In genomic region chr5:172683264-172683663, GRCh38 we compare ENCODE assay signal across 11 cellular contexts. TPM values are rescaled to one million over a fixed set of nuclear protein-coding genes. Genes with fewer than 3 reads are reported as not detected.
DNase-seq lines count a peak whose midpoint lies in the region; ATAC-seq and TF ChIP-seq lines count a peak whose summit lies in the region.
"Had no signal": no experiment of that assay in that cellular context is flagged by ENCODE, and none has a peak within 500 bp of the region (broad histone marks: within the 10 kb centered on the region; RNA-seq: fewer than 3 reads in every experiment).

No MANE protein-coding gene starts in this region.

- no peak overlapping the region for H3K27ac Mint-ChIP-seq in activated B cell treated with CpG ODN at 0.5 μM for 24 hours
- H3K27ac Mint-ChIP-seq in stimulated activated effector memory CD8-positive, alpha-beta T cell treated with anti-CD3 and anti-CD28 coated beads, Interleukin-12 subunit alpha, Interleukin-12 subunit beta, amount 100 ng/mL, for 72 hours: peak overlapping the region; percentile 29

- H3K9me3 Mint-ChIP-seq in activated B cell treated with CpG ODN at 0.5 μM for 24 hours: no peaks in the 10 kb centered on the region
- H3K9me3 Mint-ChIP-seq in stimulated activated effector memory CD8-positive, alpha-beta T cell treated with anti-CD3 and anti-CD28 coated beads, Interleukin-12 subunit alpha, Interleukin-12 subunit beta, amount 100 ng/mL, for 72 hours: no peaks in the 10 kb centered on the region

- no peak for TF ChIP-seq CTCF in activated B cell treated with CpG ODN at 0.5 μM for 24 hours (IDR thresholded peaks at IDR 0.05)

- ATAC-seq in activated B cell treated with CpG ODN at 0.5 μM for 24 hours (ENCODE audit: low read depth): no peak
- ATAC-seq in stimulated activated effector memory CD8-positive, alpha-beta T cell treated with anti-CD3 and anti-CD28 coated beads, Interleukin-12 subunit alpha, Interleukin-12 subunit beta, amount 100 ng/mL, for 72 hours: no peak

- H3K36me3 Mint-ChIP-seq in activated B cell treated with CpG ODN at 0.5 μM for 24 hours (ENCODE audit: low read depth): no peaks in the 10 kb centered on the region
- H3K36me3 Mint-ChIP-seq in stimulated activated effector memory CD8-positive, alpha-beta T cell treated with anti-CD3 and anti-CD28 coated beads, Interleukin-12 subunit alpha, Interleukin-12 subunit beta, amount 100 ng/mL, for 72 hours: no peaks in the 10 kb centered on the region

- CTCF ChIA-PET in activated B cell treated with CpG ODN at 0.5 μM for 24 hours (lab: Charles Lee): no interaction called here

- intact Hi-C loops in activated B cell treated with CpG ODN at 0.5 μM for 24 hours (cut with micrococcal nuclease): loop anchor here (5.0 kb wide), 1 partner anchor 1204 kb away; the partner anchor contains the start of gene CPEB4

- no peaks in the 10 kb centered on the region for H3K36me3 ChIP-seq in ES-I3 (ENCODE audit: insufficient read depth, low read length)

- DNase-seq in activated B cell treated with CpG ODN at 0.5 μM for 24 hours (no peak), iPS-NIHi11 (ENCODE audit: low spot score) (peak; percentile 67), cerebellum (ENCODE audit: low spot score) (no peak), SIG-M5 (lab: John Stamatoyannopoulos, UW) (no peak)
- DNase-seq in stimulated activated effector memory CD8-positive, alpha-beta T cell treated with anti-CD3 and anti-CD28 coated beads, Interleukin-12 subunit alpha, Interleukin-12 subunit beta, amount 100 ng/mL, for 72 hours (ENCODE audit: low spot score in 2 of 2): no peak
- no peak for DNase-seq in stimulated activated CD4-positive, alpha-beta T cell treated with anti-CD3 and anti-CD28 coated beads, Interleukin-12 subunit alpha, Interleukin-12 subunit beta, amount 100 ng/mL, for 4 hours
- DNase-seq: dorsolateral prefrontal cortex, GDM1, NCI-H187 had no signal

- H3K4me3 Mint-ChIP-seq in activated B cell treated with CpG ODN at 0.5 μM for 24 hours: peak overlapping the region; percentile 72
- H3K4me3 Mint-ChIP-seq in stimulated activated effector memory CD8-positive, alpha-beta T cell treated with anti-CD3 and anti-CD28 coated beads, Interleukin-12 subunit alpha, Interleukin-12 subunit beta, amount 100 ng/mL, for 72 hours: peak overlapping the region; percentile 55

- peaks cover 17% of the 10 kb centered on the region for H3K4me1 Mint-ChIP-seq in activated B cell treated with CpG ODN at 0.5 μM for 24 hours
- H3K4me1 Mint-ChIP-seq in stimulated activated effector memory CD8-positive, alpha-beta T cell treated with anti-CD3 and anti-CD28 coated beads, Interleukin-12 subunit alpha, Interleukin-12 subunit beta, amount 100 ng/mL, for 72 hours: peaks cover 9% of the 10 kb centered on the region

- POLR2A ChIA-PET in activated B cell treated with CpG ODN at 0.5 μM for 24 hours (lab: Charles Lee): interaction anchor here (1.0 kb wide), 1 partner anchor 88 kb away, joined by 3 read pairs; the partner anchor contains the start of gene DUSP1

- no peaks in the 10 kb centered on the region for H3K9me3 ChIP-seq in ES-I3 (ENCODE audit: control insufficient read depth, insufficient read depth, low read length)
- H3K9me3 ChIP-seq: suprapubic skin had no signal

- no peaks in the 10 kb centered on the region; the same call in 1 of the 2 replicates for H3K4me1 ChIP-seq in ES-I3 (ENCODE audit: insufficient read depth, low read length)

- H3K27me3 Mint-ChIP-seq in activated B cell treated with CpG ODN at 0.5 μM for 24 hours: peaks cover 2% of the 10 kb centered on the region

- peak overlapping the region; percentile 46; the same call in 1 of the 2 replicates for H3K9ac ChIP-seq in ES-I3 (ENCODE audit: low read depth, low read length)

RNA-seq across cellular contexts. Expression of gene NEURL1B, which starts 42.2 kb away (rescaled TPM):
- total RNA-seq in activated B cell treated with CpG ODN at 0.5 μM for 24 hours: 0.07 and 0.09 TPM in 2 replicates
- 13.2 TPM for total RNA-seq in cerebellum

Comparison
In these comparisons a context has a peak if more than half of its experiments do, and no peak if none do; other contexts are left out.
1. RNA of gene NEURL1B, which starts 42.2 kb away (total RNA-seq): 13.2 TPM in cerebellum (single experiment); 0.07 to 0.09 TPM in activated B cell treated with CpG ODN at 0.5 μM for 24 hours; every median in the first group is over 10 times any median in the second.